Comparison of ENCODE assay signal across 35 cellular contexts in genomic region chr13:57935965-57936364, GRCh38.
"Had no signal": no experiment of that assay in that cellular context is flagged by ENCODE, and none has a peak within 500 bp of the region (broad histone marks: within the 10 kb centered on the region; RNA-seq: fewer than 3 reads in every experiment).

No MANE protein-coding gene starts in this region.

- H3K36me3 ChIP-seq: MG63 had no signal

- H3K9me3 ChIP-seq: MG63 had no signal

- H3K4me3 ChIP-seq: MG63 had no signal

- H3K27me3 ChIP-seq: MG63 had no signal

- DNase-seq: Kasumi-1, MG63, MM.1S, MV-4-11, NCI-H1048, NCI-H1092, NCI-H1092 treated with DMSO at 0.1 percent for 48 hours, NCI-H1105, NCI-H1105 treated with DMSO at 0.1 percent for 48 hours, NCI-H1417, NCI-H1417 treated with DMSO at 0.1 percent for 48 hours, NCI-H1436, NCI-H1436 treated with DMSO at 0.1 percent for 48 hours, NCI-H146, NCI-H1694, NCI-H1694 treated with DMSO at 0.1 percent for 48 hours, NCI-H187, NCI-H187 treated with DMSO at 0.1 percent for 48 hours, NCI-H1930, NCI-H2029, NCI-H2029 treated with DMSO at 0.1 percent for 48 hours, NCI-H2081, NCI-H2081 treated with DMSO at 0.1 percent for 48 hours, NCI-H2107, NCI-H2171, NCI-H2171 treated with DMSO at 0.1 percent for 48 hours, NCI-H2227 treated with DMSO at 0.1 percent for 48 hours, NCI-H226, NCI-H345, NCI-H446, NCI-H446 treated with DMSO at 0.1 percent for 48 hours, NCI-H510A, NCI-H510A treated with DMSO at 0.1 percent for 48 hours, NCI-H524, NCI-H524 treated with DMSO at 0.1 percent for 48 hours had no signal
